In genomic region chr17:76543482-76544122, GRCh38 we compare ENCODE assay signal across 12 cellular contexts. TPM values are rescaled to one million over a fixed set of nuclear protein-coding genes. Genes with fewer than 3 reads are reported as not detected.
DNase-seq lines count a peak whose midpoint lies in the region; ATAC-seq and TF ChIP-seq lines count a peak whose summit lies in the region.
"Had no signal": no experiment of that assay in that cellular context is flagged by ENCODE, and none has a peak within 500 bp of the region (broad histone marks: within the 10 kb centered on the region; RNA-seq: fewer than 3 reads in every experiment).

No MANE protein-coding gene starts in this region.

- WGBS in heart left ventricle, 4 donors: 40 to 48% (median 46%) methylated on average over 15 of the region's 15 CpGs

- H3K4me3 ChIP-seq in BLaER1 (no peak overlapping the region), SK-N-MC (peak overlapping the region; percentile 66), heart left ventricle (peak overlapping the region in 4 of 12 donors; percentile 13 to 16 (median 14))
- H3K4me3 ChIP-seq: left lung had no signal

- H3K27me3 ChIP-seq in BLaER1 (peaks cover 60% of the 10 kb centered on the region), heart left ventricle (peaks cover 0 to 13% (median 0%) of the 10 kb centered on the region in 9 donors)

- H3K27me3 Mint-ChIP-seq in neural crest cell (ENCODE audit: low read depth): peaks cover 29% of the 10 kb centered on the region

- H3K9me3 ChIP-seq in BLaER1: no peaks in the 10 kb centered on the region
- no peaks in the 10 kb centered on the region for H3K9me3 ChIP-seq in SK-N-MC (ENCODE audit: low read depth, low read length)
- no peaks in the 10 kb centered on the region for H3K9me3 ChIP-seq in heart left ventricle
- H3K9me3 ChIP-seq: left lung had no signal

- H3K4me3 Mint-ChIP-seq in neural crest cell: no peak overlapping the region
- H3K4me3 Mint-ChIP-seq: dendritic cell treated with granulocyte-macrophage colony-stimulating factor and Interleukin-4, amounts not matched to agents 40 ng/mL and 50 ng/mL, for 4 days; T-helper 1 cell treated with Interleukin-12 subunit alpha and Interleukin-12 subunit beta and Interleukin-4 antibody, amounts not matched to agents 30 μg/mL and 1 μg/mL, for 36 hours had no signal

- ATAC-seq in heart left ventricle: peak in 1 of 4 donors; percentile 22
- ATAC-seq: left lung had no signal

- peak overlapping the region; percentile 58 for H3K27ac Mint-ChIP-seq in neural crest cell (ENCODE audit: unreplicated experiment)
- H3K27ac Mint-ChIP-seq: dendritic cell treated with granulocyte-macrophage colony-stimulating factor and Interleukin-4, amounts not matched to agents 40 ng/mL and 50 ng/mL, for 4 days; T-helper 1 cell treated with Interleukin-12 subunit alpha and Interleukin-12 subunit beta and Interleukin-4 antibody, amounts not matched to agents 30 μg/mL and 1 μg/mL, for 36 hours had no signal

- peak overlapping the region; percentile 91 for H3K4me2 ChIP-seq in BLaER1

- POLR2A ChIA-PET in GM10248 (lab: Yijun Ruan, JAX): no interaction called here

- H3K4me1 Mint-ChIP-seq in neural crest cell: peaks cover 46% of the 10 kb centered on the region

- TF ChIP-seq POLR2A in heart left ventricle (IDR thresholded peaks at IDR 0.05): no peak

- H3K9ac ChIP-seq in BLaER1 (peak overlapping the region; percentile 44; the same call in 1 of the 2 replicates), SK-N-MC (ENCODE audit: insufficient read length) (no peak overlapping the region)

- intact Hi-C loops in heart left ventricle (cut with DNase I): no loop called here

- no peaks in the 10 kb centered on the region for H4K20me1 ChIP-seq in BLaER1

- DNase-seq in SK-N-MC (ENCODE audit: low read depth, low spot score) (no peak), heart left ventricle (peak in 2 of 5 donors; percentile 19 to 30), neural crest cell (ENCODE audit: low read depth, low spot score) (no peak), glomerular visceral epithelial cell (ENCODE audit: extremely low spot score) (no peak), GM10248 (ENCODE audit: extremely low spot score) (no peak), A172 (ENCODE audit: low spot score) (no peak), RPMI8226 (no peak)
- DNase-seq: DMS79 had no signal

- CTCF ChIA-PET in GM10248 (lab: Yijun Ruan, JAX): interaction anchor here (1.1 to 4.8 kb wide), 6 partner anchors 10 to 80 kb away, joined by 3 to 53 read pairs (median 4); no protein-coding TSS in a partner anchor

- TF ChIP-seq CTCF in heart left ventricle (IDR thresholded peaks at IDR 0.05) (no peak), neural crest cell (conservative IDR thresholded peaks at IDR 0.05) (no peak), GM10248 (IDR thresholded peaks at IDR 0.05; ENCODE audit: control extremely low read depth, extremely low read depth, low read depth, missing control alignments) (no peak)

- H3K36me3 Mint-ChIP-seq in neural crest cell (ENCODE audit: low read depth): no peaks in the 10 kb centered on the region

- no peaks in the 10 kb centered on the region for H3K36me3 ChIP-seq in BLaER1
- no peaks in the 10 kb centered on the region for H3K36me3 ChIP-seq in SK-N-MC (ENCODE audit: insufficient read depth, low read length)
- H3K36me3 ChIP-seq in heart left ventricle: no peaks in the 10 kb centered on the region
- H3K36me3 ChIP-seq: left lung had no signal

- H3K4me1 ChIP-seq in BLaER1 (peaks cover 100% of the 10 kb centered on the region), heart left ventricle (peaks cover 10 to 81% (median 56%) of the 10 kb centered on the region in 12 donors)

- no peaks in the 10 kb centered on the region for H3K9me3 Mint-ChIP-seq in neural crest cell
- H3K9me3 Mint-ChIP-seq: dendritic cell treated with granulocyte-macrophage colony-stimulating factor and Interleukin-4, amounts not matched to agents 40 ng/mL and 50 ng/mL, for 4 days; T-helper 1 cell treated with Interleukin-12 subunit alpha and Interleukin-12 subunit beta and Interleukin-4 antibody, amounts not matched to agents 30 μg/mL and 1 μg/mL, for 36 hours had no signal

- peak overlapping the region; percentile 15; the same call in 1 of the 2 replicates for H3K27ac ChIP-seq in BLaER1
- H3K27ac ChIP-seq in SK-N-MC: no peak overlapping the region
- peak overlapping the region; percentile 69 to 91 (median 82) for H3K27ac ChIP-seq in heart left ventricle

RNA-seq across cellular contexts. Expression of gene PRCD, which starts 3.8 kb away (rescaled TPM):
- 1 to 10 TPM; 1.1 to 4.9 (median 2.7) TPM for total RNA-seq in heart left ventricle
- polyA plus RNA-seq in heart left ventricle: 1 to 10 TPM; 1.2 to 7.6 TPM
- 0.41 and 0.75 TPM in 2 replicates for total RNA-seq in neural crest cell
- not detected in 2 replicates for total RNA-seq in A172 (2014; rRNA removed; shearing (Covaris generic))

RNA-seq across cellular contexts. Expression of gene CYGB, which starts 6.1 kb away (rescaled TPM):
- total RNA-seq in heart left ventricle (10 to 100 TPM; 11.8 to 37.9 (median 21.9) TPM), neural crest cell (8.6 and 8.7 TPM in 2 replicates)
- 10 to 100 TPM; 16.7 to 25.9 TPM for polyA plus RNA-seq in heart left ventricle
- total RNA-seq in A172 (2014; rRNA removed; shearing (Covaris generic)): 0.05 and 1.1 TPM in 2 replicates

RNA-seq across cellular contexts. Expression of gene ST6GALNAC2, which starts 42.1 kb away (rescaled TPM):
- total RNA-seq in heart left ventricle: 1 to 10 TPM; 3.3 to 7.8 (median 5.6) TPM
- 1 to 10 TPM; 2.1 to 2.3 TPM for polyA plus RNA-seq in heart left ventricle
- 4.5 and 5.1 TPM in 2 replicates for total RNA-seq in neural crest cell
- 5.1 and 6.8 TPM in 2 replicates for total RNA-seq in A172 (2014; rRNA removed; shearing (Covaris generic))

RNA-seq across cellular contexts. Expression of gene RHBDF2, which starts 42.4 kb away (rescaled TPM):
- 10 to 100 TPM in 7 of 9 donors, 1 to 10 TPM in 2; 6.3 to 49.4 (median 14.1) TPM for total RNA-seq in heart left ventricle
- 10 to 100 TPM; 11.7 to 18.3 TPM for polyA plus RNA-seq in heart left ventricle
- 2.0 and 3.6 TPM in 2 replicates for total RNA-seq in neural crest cell
- 36.2 and 54.9 TPM in 2 replicates for total RNA-seq in A172 (2014; rRNA removed; shearing (Covaris generic))
